1 cellular context compared by ENCODE assay signal in the genomic region with DNA sequence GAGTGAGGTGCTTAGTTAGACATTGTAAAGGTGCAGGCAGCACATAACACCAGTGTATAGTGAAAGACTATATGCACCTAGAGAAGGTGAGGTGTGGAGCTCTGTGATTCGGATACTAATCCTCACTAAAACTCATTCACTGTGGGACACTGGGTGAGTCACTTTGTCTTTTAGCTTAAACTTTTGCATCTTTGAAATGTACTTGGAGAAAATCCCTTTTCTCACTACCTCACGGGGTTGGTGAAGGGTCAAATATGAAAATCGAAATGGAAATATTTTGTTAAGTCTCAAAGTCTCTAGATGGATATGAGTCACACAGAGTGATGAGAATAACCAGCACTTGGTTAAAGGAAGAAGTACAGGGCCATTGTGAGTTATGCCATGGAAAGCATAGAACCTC.
TF ChIP-seq lines count a peak whose summit lies in the region.

No MANE protein-coding gene starts in this region.

TF ChIP-seq in GM12878, 131 proteins besides CTCF, POLR2A, EP300 and RAD21 (continued from another document):
- TF ChIP-seq PRDM15 (CRISPR knock-in tag; IDR thresholded peaks at IDR 0.05) (no peak), ZNF24 (IDR thresholded peaks at IDR 0.05) (no peak), SMAD1 (IDR thresholded peaks at IDR 0.05; ENCODE audit: low read depth, partially characterized antibody) (no peak), SP1 (IDR thresholded peaks at IDR 0.05; ENCODE audit: low read depth, low read length) (no peak), IRF4 (IDR thresholded peaks at IDR 0.05; ENCODE audit: low read depth, low read length) (no peak), EED (IDR thresholded peaks at IDR 0.05; ENCODE audit: low read depth) (no peak), POLR2AphosphoS5 (IDR thresholded peaks at IDR 0.05; ENCODE audit: low read length) (no peak)
